ENCODE assay signal across 1 cellular context in genomic region chr7:75639071-75639892, GRCh38.
TF ChIP-seq lines count a peak whose summit lies in the region.

No MANE protein-coding gene starts in this region.

TF ChIP-seq in HEK293, 187 proteins besides CTCF, POLR2A, EP300 and RAD21 (continued from another document and continues in another):
- TF ChIP-seq INSM2 (tag by site-specific recombination; IDR thresholded peaks at IDR 0.05) = peak; percentile 61; the same call in 1 of the 2 replicates
- no peak for TF ChIP-seq ZNF571 (tag by site-specific recombination; IDR thresholded peaks at IDR 0.05)
- TF ChIP-seq ZNF311 (tag by site-specific recombination; IDR thresholded peaks at IDR 0.05; ENCODE audit: borderline replicate concordance) = no peak
- TF ChIP-seq IKZF3 (tag by site-specific recombination; IDR thresholded peaks at IDR 0.05) = peak; percentile 68; the same call in 1 of the 2 replicates
- no peak for TF ChIP-seq ZNF274 (IDR thresholded peaks at IDR 0.05; ENCODE audit: low read length)
- TF ChIP-seq ZNF274 (tag by site-specific recombination; IDR thresholded peaks at IDR 0.05; ENCODE audit: borderline replicate concordance) = no peak
- TF ChIP-seq ZNF548 (tag by site-specific recombination; IDR thresholded peaks at IDR 0.05) = no peak
- peak; percentile 48 for TF ChIP-seq WT1 (tag by site-specific recombination; IDR thresholded peaks at IDR 0.05)
- TF ChIP-seq ZFHX2 (tag by site-specific recombination; conservative IDR thresholded peaks at IDR 0.05) = peak; percentile 87
- TF ChIP-seq ZNF558 (tag by site-specific recombination; IDR thresholded peaks at IDR 0.05) = no peak
- TF ChIP-seq ZNF350 (tag by site-specific recombination; IDR thresholded peaks at IDR 0.05) = no peak
- TF ChIP-seq ZNF580 (tag by site-specific recombination; IDR thresholded peaks at IDR 0.05) = 0 out of 2 replicates have a peak, but pooled peaks have one; percentile 39
- no peak for TF ChIP-seq TRIM28 (IDR thresholded peaks at IDR 0.05; ENCODE audit: borderline replicate concordance, low read length)
- 0 out of 2 replicates have a peak, but pooled peaks have one; percentile 24 for TF ChIP-seq YY2 (tag by site-specific recombination; IDR thresholded peaks at IDR 0.05)
- TF ChIP-seq ZNF184 (tag by site-specific recombination; IDR thresholded peaks at IDR 0.05) = no peak
- peak; percentile 73; the same call in 1 of the 2 replicates for TF ChIP-seq ZBTB1 (tag by site-specific recombination; IDR thresholded peaks at IDR 0.05)
- peak; percentile 27; the same call in 1 of the 2 replicates for TF ChIP-seq KLF8 (tag by site-specific recombination; IDR thresholded peaks at IDR 0.05)
- no peak for TF ChIP-seq ZNF292 (tag by site-specific recombination; IDR thresholded peaks at IDR 0.05; ENCODE audit: borderline replicate concordance, low read depth)
- TF ChIP-seq SP3 (tag by site-specific recombination; IDR thresholded peaks at IDR 0.05) = peak; percentile 27; the same call in 1 of the 2 replicates
- peak; percentile 82; the same call in 1 of the 2 replicates for TF ChIP-seq ZNF501 (tag by site-specific recombination; IDR thresholded peaks at IDR 0.05)
- TF ChIP-seq TSHZ1 (tag by site-specific recombination; IDR thresholded peaks at IDR 0.05; ENCODE audit: borderline replicate concordance) = peak; percentile 72
- TF ChIP-seq ZNF221 (tag by site-specific recombination; IDR thresholded peaks at IDR 0.05; ENCODE audit: borderline replicate concordance) = no peak
- no peak for TF ChIP-seq ZNF211 (tag by site-specific recombination; IDR thresholded peaks at IDR 0.05; ENCODE audit: low read depth)
- TF ChIP-seq ZBTB20 (tag by site-specific recombination; IDR thresholded peaks at IDR 0.05) = peak; percentile 90
- TF ChIP-seq ZNF514 (tag by site-specific recombination; IDR thresholded peaks at IDR 0.05) = no peak
- TF ChIP-seq ZNF768 (tag by site-specific recombination; IDR thresholded peaks at IDR 0.05) = no peak
- no peak for TF ChIP-seq ZNF530 (tag by site-specific recombination; IDR thresholded peaks at IDR 0.05; ENCODE audit: low read depth)
- TF ChIP-seq ZNF133 (tag by site-specific recombination; IDR thresholded peaks at IDR 0.05) = no peak
- peak; percentile 96 for TF ChIP-seq ZBTB10 (tag by site-specific recombination; IDR thresholded peaks at IDR 0.05)
- no peak for TF ChIP-seq ZNF19 (tag by site-specific recombination; IDR thresholded peaks at IDR 0.05; ENCODE audit: low read depth)
- TF ChIP-seq ZNF341 (tag by site-specific recombination; IDR thresholded peaks at IDR 0.05; ENCODE audit: low read depth) = peak; percentile 45; the same call in 1 of the 2 replicates
- no peak for TF ChIP-seq ZNF214 (tag by site-specific recombination; IDR thresholded peaks at IDR 0.05; ENCODE audit: borderline replicate concordance)
- TF ChIP-seq ZNF510 (tag by site-specific recombination; IDR thresholded peaks at IDR 0.05; ENCODE audit: insufficient replicate concordance) = no peak
- no peak for TF ChIP-seq ZNF138 (tag by site-specific recombination; IDR thresholded peaks at IDR 0.05; ENCODE audit: borderline replicate concordance)
- TF ChIP-seq ZBTB49 (tag by site-specific recombination; IDR thresholded peaks at IDR 0.05; ENCODE audit: low read depth) = no peak
- TF ChIP-seq ZNF2 (tag by site-specific recombination; IDR thresholded peaks at IDR 0.05) = peak; percentile 75
- TF ChIP-seq SCRT1 (tag by site-specific recombination; IDR thresholded peaks at IDR 0.05; ENCODE audit: borderline replicate concordance) = peak; percentile 83
- 0 out of 2 replicates have a peak, but pooled peaks have one; percentile 31 for TF ChIP-seq ZSCAN16 (tag by site-specific recombination; IDR thresholded peaks at IDR 0.05)
- no peak for TF ChIP-seq MZF1 (tag by site-specific recombination; IDR thresholded peaks at IDR 0.05; ENCODE audit: borderline replicate concordance)
- TF ChIP-seq ZNF140 (tag by site-specific recombination; IDR thresholded peaks at IDR 0.05) = no peak
- peak; percentile 84 for TF ChIP-seq ZNF335 (tag by site-specific recombination; conservative IDR thresholded peaks at IDR 0.05)
- TF ChIP-seq ZBTB48 (tag by site-specific recombination; IDR thresholded peaks at IDR 0.05) = peak; percentile 91
- TF ChIP-seq ZNF639 (tag by site-specific recombination; IDR thresholded peaks at IDR 0.05) = peak; percentile 69; the same call in 1 of the 2 replicates
- peak; percentile 86 for TF ChIP-seq KLF16 (tag by site-specific recombination; IDR thresholded peaks at IDR 0.05)
- TF ChIP-seq ZNF692 (tag by site-specific recombination; IDR thresholded peaks at IDR 0.05) = peak; percentile 50; the same call in 1 of the 2 replicates
- no peak for TF ChIP-seq ZNF266 (tag by site-specific recombination; IDR thresholded peaks at IDR 0.05; ENCODE audit: low read depth)
- 0 out of 2 replicates have a peak, but pooled peaks have one; percentile 42 for TF ChIP-seq ZNF785 (tag by site-specific recombination; IDR thresholded peaks at IDR 0.05)
- TF ChIP-seq ZNF280C (tag by site-specific recombination; IDR thresholded peaks at IDR 0.05) = no peak
- peak; percentile 77 for TF ChIP-seq ZXDB (tag by site-specific recombination; IDR thresholded peaks at IDR 0.05)
